16 cellular contexts compared by ENCODE assay signal in genomic region chrX:118736394-118737010, GRCh38. TPM values are rescaled to one million over a fixed set of nuclear protein-coding genes. Genes with fewer than 3 reads are reported as not detected.
DNase-seq lines count a peak whose midpoint lies in the region; ATAC-seq, FAIRE-seq and TF ChIP-seq lines count a peak whose summit lies in the region.
"Had no signal": no experiment of that assay in that cellular context is flagged by ENCODE, and none has a peak within 500 bp of the region (broad histone marks: within the 10 kb centered on the region; RNA-seq: fewer than 3 reads in every experiment).

No MANE protein-coding gene starts in this region.

- TF ChIP-seq CTCF in GM20000 (IDR thresholded peaks at IDR 0.05; ENCODE audit: extremely low read depth, missing control alignments), result no peak

- DNase-seq in GM12891 (ENCODE audit: insufficient read length, low spot score) (no peak), amniotic epithelial cell (ENCODE audit: low read depth) (peak; percentile 40), GM20000 (ENCODE audit: low spot score) (no peak), ecto neural progenitor cell (ENCODE audit: low spot score) (no peak), SIG-M5 (lab: John Stamatoyannopoulos, UW) (no peak), kidney glomerular epithelial cell (lab: John Stamatoyannopoulos, UW) (no peak)
- DNase-seq: activated CD4-positive, alpha-beta T cell treated with anti-CD3 and anti-CD28 coated beads, Interleukin-2, amount 50 U/mL, for 48 hours; activated naive CD4-positive, alpha-beta T cell; cerebellar nuclear complex; KG1; NCI-H2107; sigmoid colon; T-cell; upper lobe of right lung had no signal

- ATAC-seq in GM19467 (IDR thresholded peaks at IDR 0.05; ENCODE audit: unreplicated experiment), result peak; percentile 67
- ATAC-seq in HG03045 (IDR thresholded peaks at IDR 0.05; ENCODE audit: unreplicated experiment), result peak; percentile 75
- ATAC-seq: T-cell, upper lobe of right lung had no signal

- peak; percentile 54 for FAIRE-seq in GM12891 (lab: Jason Lieb, UNC)

- no peak for TF ChIP-seq POLR2A in GM12891 (IDR thresholded peaks at IDR 0.05; ENCODE audit: low read depth, low read length)

TF ChIP-seq in GM12891, 5 proteins besides CTCF, POLR2A, EP300 and RAD21:
- peak; percentile 24 for TF ChIP-seq PAX5 (IDR thresholded peaks at IDR 0.05; ENCODE audit: insufficient read depth, low read length, severe bottlenecking)
- no peak for TF ChIP-seq POU2F2 (IDR thresholded peaks at IDR 0.05; ENCODE audit: low read depth, low read length)

RNA-seq across cellular contexts. Expression of gene IL13RA1, which starts 9.1 kb away (rescaled TPM):
- polyA plus RNA-seq in GM12891 (2012; ENCODE audit: low read depth, missing spikeins), result 2.0 TPM
